Comparison of ENCODE assay signal across 18 cellular contexts in the genomic region with DNA sequence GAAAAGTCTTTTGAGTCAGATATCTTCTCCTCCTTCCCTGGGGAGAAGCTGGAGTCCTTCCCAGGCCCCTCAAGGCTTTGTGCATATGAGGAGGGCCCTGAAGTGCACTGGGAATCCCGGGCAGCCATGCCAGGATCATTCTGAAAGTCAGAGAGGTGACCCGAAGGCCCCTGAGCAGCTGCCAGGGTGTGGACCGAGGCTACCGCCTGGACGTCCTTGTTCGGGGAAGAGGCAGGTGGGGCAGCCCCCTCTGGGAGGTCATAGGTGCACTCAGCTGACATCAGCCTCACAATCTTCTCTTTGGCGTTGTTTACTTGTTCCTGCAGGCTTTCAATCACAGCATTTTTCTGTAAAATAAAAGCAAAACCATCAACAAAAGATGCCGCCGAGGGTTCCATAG.
DNase-seq lines count a peak whose midpoint lies in the region; ATAC-seq and TF ChIP-seq lines count a peak whose summit lies in the region.
"Had no signal": no experiment of that assay in that cellular context is flagged by ENCODE, and none has a peak within 500 bp of the region (broad histone marks: within the 10 kb centered on the region; RNA-seq: fewer than 3 reads in every experiment).

No MANE protein-coding gene starts in this region.

- no peak overlapping the region for H3K18ac ChIP-seq in IMR-90 (ENCODE audit: low read depth, low read length)
- no peak overlapping the region for H3K18ac ChIP-seq in neuronal stem cell (ENCODE audit: low read length)

- H2BK15ac ChIP-seq in IMR-90 (ENCODE audit: low read depth, low read length): no peak overlapping the region
- no peak overlapping the region for H2BK15ac ChIP-seq in neuronal stem cell (ENCODE audit: low read length)

- dilution Hi-C loops in IMR-90 (cut with HindIII; ENCODE audit: low sequenced_read_pairs, unreplicated experiment): no loop called here

- H3K27me3 ChIP-seq in IMR-90 (ENCODE audit: control insufficient read depth, insufficient read depth, low read length) (no peaks in the 10 kb centered on the region), vagina (no peaks in the 10 kb centered on the region), neuronal stem cell (ENCODE audit: control insufficient read depth in 3 of 3, insufficient read depth in 3 of 3, low read depth in 1 of 3, low read length in 3 of 3) (no peaks in the 10 kb centered on the region)
- H3K27me3 ChIP-seq: BLaER1 had no signal

- CTCF ChIA-PET in IMR-90 (lab: Yijun Ruan, JAX): no interaction called here

- 70% methylated on average over 2 of the region's 9 CpGs; no CpG with 5 or more reads in 1 of the 2 experiments for WGBS in IMR-90 (ENCODE audit: extremely low coverage in 2 of 2, insufficient read length in 1 of 2), 2 experiments
- WGBS in neuronal stem cell (ENCODE audit: extremely low coverage in 2 of 2, insufficient read length in 2 of 2, insufficient replicate concordance in 1 of 2), 2 donors: no CpG with 5 or more reads among the region's 9 CpGs

- H3K27ac ChIP-seq in IMR-90 (ENCODE audit: insufficient read depth, low read length): no peak overlapping the region
- H3K27ac ChIP-seq in vagina: no peak overlapping the region
- no peak overlapping the region for H3K27ac ChIP-seq in neuronal stem cell (replicated peaks; ENCODE audit: low read length)
- H3K27ac ChIP-seq: 22Rv1, BLaER1, C4-2B had no signal

- H3K4me2 ChIP-seq in IMR-90 (ENCODE audit: low read depth, low read length) (no peak overlapping the region), neuronal stem cell (ENCODE audit: insufficient read depth, low read length, poor library complexity, severe bottlenecking) (no peak overlapping the region)
- H3K4me2 ChIP-seq: BLaER1, GM23338 had no signal

- peak; percentile 22 for DNase-seq in NCI-H146 (lab: John Stamatoyannopoulos, UW)
- DNase-seq in NCI-H146 treated with DMSO at 0.1 percent for 48 hours (lab: John Stamatoyannopoulos, UW; ENCODE audit: unreplicated experiment): no peak
- no peak for DNase-seq in IMR-90
- DNase-seq in left lobe of liver (ENCODE audit: low spot score): peak; percentile 38
- peak; percentile 72 to 95 for DNase-seq in vagina (ENCODE audit: extremely low spot score in 2 of 2)
- no peak for DNase-seq in neuronal stem cell (ENCODE audit: low spot score)
- DNase-seq: Caco-2; CD4-positive, CD25-positive, alpha-beta regulatory T cell; DMS153; DND-41; H9 had no signal

- no peaks in the 10 kb centered on the region for H3K9me3 ChIP-seq in IMR-90 (ENCODE audit: control insufficient read depth, insufficient read depth, low read length)
- no peaks in the 10 kb centered on the region for H3K9me3 ChIP-seq in vagina
- no peaks in the 10 kb centered on the region for H3K9me3 ChIP-seq in neuronal stem cell (replicated peaks in 1 of 2; ENCODE audit: control insufficient read depth in 2 of 2, insufficient read depth in 1 of 2, low read depth in 1 of 2, low read length in 2 of 2)
- H3K9me3 ChIP-seq: BLaER1, Caco-2 had no signal

- ATAC-seq in IMR-90 (ENCODE audit: low read depth) (no peak), left lobe of liver (no peak), HG02678 (IDR thresholded peaks at IDR 0.05; ENCODE audit: unreplicated experiment) (no peak)
- ATAC-seq: CD8-positive, alpha-beta T cell; GM23338; HCT116 had no signal

- no peak overlapping the region for H3K56ac ChIP-seq in IMR-90 (ENCODE audit: extremely low read depth, insufficient read depth, low read length)

- no TSS peak for BruUV-seq in IMR-90 (replicated peaks; lab: Mats Ljungman, UMichigan)

- H4K8ac ChIP-seq in IMR-90 (ENCODE audit: low read depth in 2 of 2, low read length in 2 of 2) (no peak overlapping the region), neuronal stem cell (ENCODE audit: low read depth, low read length) (no peak overlapping the region)

- in situ Hi-C loops in IMR-90 (cut with MboI; ENCODE audit: low sequenced_read_pairs): no loop called here

- H4K91ac ChIP-seq in IMR-90 (ENCODE audit: insufficient read depth, low read depth, low read length) (no peak overlapping the region), neuronal stem cell (ENCODE audit: low read depth, low read length, poor library complexity) (no peak overlapping the region)

- H3K14ac ChIP-seq in IMR-90 (replicated peaks; ENCODE audit: low read depth, low read length) (no peak overlapping the region), neuronal stem cell (ENCODE audit: low read length) (no peak overlapping the region)

- H3K9me1 ChIP-seq in IMR-90 (ENCODE audit: insufficient read depth, low read length): peaks cover 11% of the 10 kb centered on the region

- H4K5ac ChIP-seq in IMR-90 (ENCODE audit: low read depth, low read length): no peak overlapping the region

- no peak overlapping the region for H2BK12ac ChIP-seq in neuronal stem cell (ENCODE audit: low read length)

- H2AFZ ChIP-seq in IMR-90 (replicated peaks; ENCODE audit: low read length, poor library complexity) (no peak overlapping the region), neuronal stem cell (ENCODE audit: low read length) (no peak overlapping the region)
- H2AFZ ChIP-seq: GM23338 had no signal

- intact Hi-C loops in IMR-90 (cut with micrococcal nuclease) (no loop called here), vagina (cut with DNase I) (no loop called here)

- H2BK20ac ChIP-seq in IMR-90 (ENCODE audit: low read depth, low read length): peak overlapping the region; percentile 18; the same call in 1 of the 2 replicates

- H3K23ac ChIP-seq in IMR-90 (ENCODE audit: low read depth, low read length): no peak overlapping the region
- H3K23ac ChIP-seq in neuronal stem cell (ENCODE audit: low read depth, low read length, poor library complexity): no peak overlapping the region

- TF ChIP-seq POLR2A in IMR-90 (IDR thresholded peaks at IDR 0.05; ENCODE audit: low read depth, low read length) (no peak), vagina (IDR thresholded peaks at IDR 0.05) (no peak)

- H2BK120ac ChIP-seq in IMR-90 (ENCODE audit: low read depth, low read length) (no peak overlapping the region), neuronal stem cell (ENCODE audit: low read depth, low read length) (no peak overlapping the region)

- POLR2A ChIA-PET in IMR-90 (lab: Charles Lee; ENCODE audit: unreplicated experiment): no interaction called here

- H3K4ac ChIP-seq in IMR-90 (ENCODE audit: low read depth, low read length) (no peak overlapping the region), neuronal stem cell (ENCODE audit: low read length) (no peak overlapping the region)

- no peaks in the 10 kb centered on the region for H3K79me1 ChIP-seq in IMR-90 (ENCODE audit: low read depth in 1 of 2, low read length in 2 of 2)
- no peaks in the 10 kb centered on the region for H3K79me1 ChIP-seq in neuronal stem cell (ENCODE audit: low read depth, low read length)

- H2AK5ac ChIP-seq in IMR-90 (ENCODE audit: low read depth, low read length) (no peak overlapping the region), neuronal stem cell (ENCODE audit: low read depth, low read length) (no peak overlapping the region)

- no peak overlapping the region for H3K4me3 ChIP-seq in IMR-90 (ENCODE audit: insufficient read depth, low read depth, low read length)
- no peak overlapping the region for H3K4me3 ChIP-seq in vagina
- H3K4me3 ChIP-seq in neuronal stem cell (ENCODE audit: low read length in 2 of 2): no peak overlapping the region
- H3K4me3 ChIP-seq: BLaER1, GM23338 had no signal

- H3K4me1 ChIP-seq in IMR-90 (ENCODE audit: control insufficient read depth, insufficient read depth, low read length) (peaks cover 26% of the 10 kb centered on the region), vagina (no peaks in the 10 kb centered on the region), neuronal stem cell (ENCODE audit: control insufficient read depth in 2 of 2, insufficient read depth in 1 of 2, low read depth in 1 of 2, low read length in 2 of 2) (no peaks in the 10 kb centered on the region)

- no peak overlapping the region for H2AK9ac ChIP-seq in IMR-90 (replicated peaks; ENCODE audit: low read depth, low read length, poor library complexity)

- H2BK5ac ChIP-seq in IMR-90 (ENCODE audit: low read depth, low read length, poor library complexity, severe bottlenecking): no peak overlapping the region
- H2BK5ac ChIP-seq in neuronal stem cell (ENCODE audit: low read length): no peak overlapping the region

- TF ChIP-seq CTCF in IMR-90 (conservative IDR thresholded peaks at IDR 0.05; ENCODE audit: low read depth, low read length): no peak
- TF ChIP-seq CTCF in vagina (IDR thresholded peaks at IDR 0.05): no peak

- TF ChIP-seq RAD21 in IMR-90 (IDR thresholded peaks at IDR 0.05; ENCODE audit: low read length): no peak

- H3K36me3 ChIP-seq in IMR-90 (ENCODE audit: control insufficient read depth, insufficient read depth, low read length) (no peaks in the 10 kb centered on the region), vagina (no peaks in the 10 kb centered on the region), neuronal stem cell (replicated peaks in 1 of 2; ENCODE audit: control insufficient read depth in 2 of 2, insufficient read depth in 2 of 2, low read length in 2 of 2) (no peaks in the 10 kb centered on the region)
- H3K36me3 ChIP-seq: BLaER1 had no signal

- H4K20me1 ChIP-seq in IMR-90 (ENCODE audit: insufficient read depth, low read length): no peaks in the 10 kb centered on the region
- H4K20me1 ChIP-seq: BLaER1 had no signal

- no peak overlapping the region for H3K9ac ChIP-seq in IMR-90 (ENCODE audit: low read depth, low read length)
- no peak overlapping the region for H3K9ac ChIP-seq in neuronal stem cell (ENCODE audit: low read depth, low read length, poor library complexity)
- H3K9ac ChIP-seq: BLaER1 had no signal

TF ChIP-seq in IMR-90, 13 proteins besides CTCF, POLR2A, EP300 and RAD21:
- TF ChIP-seq BHLHE40 (IDR thresholded peaks at IDR 0.05; ENCODE audit: low read depth, low read length): no peak
- no peak for TF ChIP-seq SMC3 (IDR thresholded peaks at IDR 0.05; ENCODE audit: low read depth, low read length)
- no peak for TF ChIP-seq CEBPB (IDR thresholded peaks at IDR 0.05; ENCODE audit: low read depth, low read length)

Comparison
In these comparisons a context has a peak if more than half of its experiments do, and no peak if none do; other contexts are left out.
1. DNase-seq: peak in NCI-H146 (single experiment), left lobe of liver (single experiment) and vagina (2 of 2); none in NCI-H146 treated with DMSO at 0.1 percent for 48 hours (single experiment), IMR-90 (single experiment) and neuronal stem cell (single experiment).